ENCODE assay signal across 19 cellular contexts in the genomic region with DNA sequence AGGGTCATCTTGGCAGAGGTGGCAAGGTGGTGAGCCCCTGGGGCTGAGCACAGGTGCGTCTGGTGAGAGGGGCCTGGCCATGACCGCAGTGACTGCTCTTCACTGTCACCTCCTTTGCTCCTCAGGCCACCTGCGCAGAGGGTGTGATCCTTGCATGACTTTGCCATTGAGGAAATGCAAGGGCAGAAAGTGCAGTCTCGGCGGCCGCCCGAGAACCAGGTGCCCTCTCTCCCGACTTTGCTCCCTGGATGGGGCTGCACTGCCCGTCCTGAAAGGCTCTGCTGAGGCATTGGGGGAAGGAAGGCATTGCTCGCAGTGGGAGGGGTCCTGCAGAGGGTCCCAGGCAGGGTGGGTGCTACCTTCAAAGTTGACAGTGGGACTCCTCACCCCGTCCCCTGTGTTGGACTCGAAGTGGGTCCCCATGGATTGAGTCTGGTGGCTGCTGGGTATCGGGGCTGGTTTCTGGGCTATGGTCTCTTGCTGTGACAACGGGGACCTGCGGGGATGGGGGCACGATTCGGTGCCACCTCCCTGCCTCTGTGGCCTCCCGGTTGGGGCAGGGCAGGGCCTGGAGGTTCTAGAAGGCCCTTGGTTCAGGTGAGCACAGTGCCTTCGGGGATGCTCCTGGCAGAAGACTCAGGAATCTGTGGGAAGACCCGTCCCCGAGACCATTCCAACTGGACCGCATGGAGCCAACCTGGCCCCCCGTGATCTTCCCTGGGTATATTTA.
"Had no signal": no experiment of that assay in that cellular context is flagged by ENCODE, and none has a peak within 500 bp of the region (broad histone marks: within the 10 kb centered on the region; RNA-seq: fewer than 3 reads in every experiment).

No MANE protein-coding gene starts in this region.

- H3K4me1 ChIP-seq: gastrocnemius medialis, psoas muscle, sigmoid colon, testis, tibial artery had no signal

- H3K27ac ChIP-seq: dorsolateral prefrontal cortex, gastrocnemius medialis, psoas muscle, sigmoid colon, testis, tibial artery had no signal

- DNase-seq: cerebellar nuclear complex; dorsolateral prefrontal cortex; effector CD4-positive, alpha-beta T cell; foreskin fibroblast; gastrocnemius medialis; left colon; left ventricle myocardium superior; natural killer cell; nucleus accumbens; sigmoid colon; stimulated activated CD4-positive, alpha-beta T cell treated with anti-CD3 and anti-CD28 coated beads, Interleukin-2, amount 100 ng/mL, for 24 hours; stimulated activated CD4-positive, alpha-beta T cell treated with anti-CD3 and anti-CD28 coated beads, Interleukin-4, amount 100 ng/mL, for 24 hours; stimulated activated naive CD4-positive, alpha-beta T cell treated with Interleukin-2 at 50 U/mL for 16 hours; substantia nigra; testis; tibial artery had no signal

- H3K36me3 ChIP-seq: gastrocnemius medialis, sigmoid colon, tibial artery had no signal

- H3K27me3 ChIP-seq: dorsolateral prefrontal cortex, testis had no signal

- H3K9me3 ChIP-seq: gastrocnemius medialis, psoas muscle, sigmoid colon, testis, tibial artery had no signal

- H3K4me3 ChIP-seq: dorsolateral prefrontal cortex, gastrocnemius medialis, lung, psoas muscle, sigmoid colon, testis, tibial artery had no signal

- FAIRE-seq: colon had no signal
